In genomic region chr1:154584267-154584994, GRCh38 we compare ENCODE assay signal across 21 cellular contexts. TPM values are rescaled to one million over a fixed set of nuclear protein-coding genes. Genes with fewer than 3 reads are reported as not detected.
DNase-seq lines count a peak whose midpoint lies in the region; ATAC-seq, FAIRE-seq and TF ChIP-seq lines count a peak whose summit lies in the region.
"Had no signal": no experiment of that assay in that cellular context is flagged by ENCODE, and none has a peak within 500 bp of the region (broad histone marks: within the 10 kb centered on the region; RNA-seq: fewer than 3 reads in every experiment).

No MANE protein-coding gene starts in this region.

- H3K27me3 ChIP-seq in DOHH2 (ENCODE audit: control insufficient read depth, low read length) (no peaks in the 10 kb centered on the region), Karpas-422 (ENCODE audit: low read length) (no peaks in the 10 kb centered on the region), astrocyte (ENCODE audit: insufficient read depth, low read length) (no peaks in the 10 kb centered on the region), upper lobe of left lung (no peaks in the 10 kb centered on the region)
- H3K27me3 ChIP-seq: neutrophil had no signal

- peaks cover 100% of the 10 kb centered on the region for H3K36me3 ChIP-seq in DOHH2 (ENCODE audit: control insufficient read depth, low read length)
- H3K36me3 ChIP-seq in Karpas-422 (ENCODE audit: insufficient read depth, low read length) = peaks cover 68% of the 10 kb centered on the region
- peaks cover 77% of the 10 kb centered on the region for H3K36me3 ChIP-seq in astrocyte (ENCODE audit: insufficient read depth, low read length)
- H3K36me3 ChIP-seq in upper lobe of left lung = peaks cover 79 to 100% (median 97%) of the 10 kb centered on the region in 4 donors

- no peaks in the 10 kb centered on the region for H3K9me3 Mint-ChIP-seq in astrocyte (ENCODE audit: unreplicated experiment)
- H3K9me3 Mint-ChIP-seq: dendritic cell treated with granulocyte-macrophage colony-stimulating factor and Interleukin-4, amounts not matched to agents 40 ng/mL and 50 ng/mL, for 4 days had no signal

- H3K4me1 ChIP-seq in DOHH2 (ENCODE audit: control insufficient read depth, low read length) (peaks cover 30% of the 10 kb centered on the region), Karpas-422 (ENCODE audit: low read length) (peaks cover 20% of the 10 kb centered on the region), astrocyte (ENCODE audit: insufficient read depth, low read length) (no peaks in the 10 kb centered on the region), upper lobe of left lung (no peaks in the 10 kb centered on the region)

- H4K20me1 ChIP-seq in DOHH2 (ENCODE audit: control insufficient read depth, insufficient read depth, low read depth, low read length) (0 out of 2 replicates have a peak, but pooled peaks cover 3% of the 10 kb centered on the region), Karpas-422 (ENCODE audit: insufficient read depth, low read depth, low read length) (peaks cover 30% of the 10 kb centered on the region; the same call in 1 of the 2 replicates), astrocyte (ENCODE audit: insufficient read depth, low read length) (peaks cover 77% of the 10 kb centered on the region)

- peak overlapping the region; percentile 54 for H3K27ac Mint-ChIP-seq in astrocyte (ENCODE audit: unreplicated experiment)
- H3K27ac Mint-ChIP-seq: activated CD8-positive, alpha-beta memory T cell treated with anti-CD3 and anti-CD28 coated beads, Interleukin-2, amount 10 ng/mL, durations not matched to agents 7 days and 5 days; dendritic cell treated with granulocyte-macrophage colony-stimulating factor and Interleukin-4, amounts not matched to agents 40 ng/mL and 50 ng/mL, for 4 days had no signal

- no peaks in the 10 kb centered on the region for H3K27me3 Mint-ChIP-seq in astrocyte (ENCODE audit: low read depth, unreplicated experiment)
- H3K27me3 Mint-ChIP-seq: activated CD8-positive, alpha-beta memory T cell treated with anti-CD3 and anti-CD28 coated beads, Interleukin-2, amount 10 ng/mL, durations not matched to agents 7 days and 5 days; dendritic cell treated with granulocyte-macrophage colony-stimulating factor and Interleukin-4, amounts not matched to agents 40 ng/mL and 50 ng/mL, for 4 days had no signal

- H3F3A ChIP-seq in DOHH2 (ENCODE audit: control insufficient read depth, insufficient read depth) = 0 out of 2 replicates have a peak, but pooled peaks cover 5% of the 10 kb centered on the region

- H2AFZ ChIP-seq in Karpas-422 (ENCODE audit: low read length) (no peak overlapping the region), astrocyte (ENCODE audit: low read depth, low read length) (no peak overlapping the region)

- H3K4me1 Mint-ChIP-seq in astrocyte (ENCODE audit: low read depth, unreplicated experiment) = peaks cover 41% of the 10 kb centered on the region

- TF ChIP-seq CTCF in DOHH2 (IDR thresholded peaks at IDR 0.05; ENCODE audit: low read depth, low read length, poor library complexity, severe bottlenecking) (peak; percentile 50), astrocyte (IDR thresholded peaks at IDR 0.05; ENCODE audit: insufficient read depth, low read depth, low read length) (no peak), upper lobe of left lung (IDR thresholded peaks at IDR 0.05) (no peak)

- 82 to 85% methylated on average over 9 of the region's 9 CpGs for WGBS in upper lobe of left lung, 2 donors

- peaks cover 57% of the 10 kb centered on the region for H3K36me3 Mint-ChIP-seq in astrocyte (ENCODE audit: low read depth, unreplicated experiment)

- no peak for ATAC-seq in GM21786 (IDR thresholded peaks at IDR 0.05; ENCODE audit: unreplicated experiment)
- no peak for ATAC-seq in upper lobe of left lung (ENCODE audit: low FRiP score in 2 of 2)
- ATAC-seq: activated CD8-positive, alpha-beta memory T cell treated with anti-CD3 and anti-CD28 coated beads, Interleukin-2, amount 10 ng/mL, durations not matched to agents 7 days and 5 days; left lobe of liver; PC-3 had no signal

- DNase-seq in Karpas-422 (no peak), astrocyte (ENCODE audit: low read depth) (no peak), pulmonary artery endothelial cell (ENCODE audit: low read depth, low spot score) (peak; percentile 40), upper lobe of left lung (no peak)
- DNase-seq in stimulated activated naive CD4-positive, alpha-beta T cell treated with Interleukin-2 at 50 U/mL for 16 hours (lab: John Stamatoyannopoulos, UW) = no peak
- DNase-seq: activated CD4-positive, CD25-positive, alpha-beta regulatory T cell treated with anti-CD3 and anti-CD28 coated beads, Interleukin-2, amount 50 U/mL, for 72 hours; activated CD8-positive, alpha-beta memory T cell treated with anti-CD3 and anti-CD28 coated beads, Interleukin-2, amount 10 ng/mL, durations not matched to agents 7 days and 5 days; Calu3; KBM-7; NCI-H1092 treated with DMSO at 0.1 percent for 48 hours; NCI-H526 treated with DMSO at 0.1 percent for 48 hours; PC-3; T-helper 9 cell had no signal

- no peak overlapping the region for H3K9ac ChIP-seq in Karpas-422 (ENCODE audit: low read length)
- H3K9ac ChIP-seq in astrocyte (ENCODE audit: low read length) = no peak overlapping the region

- TF ChIP-seq EP300 in upper lobe of left lung (IDR thresholded peaks at IDR 0.05) = no peak

- H3K4me2 ChIP-seq in DOHH2 (ENCODE audit: low read length) = peak overlapping the region; percentile 45
- no peak overlapping the region for H3K4me2 ChIP-seq in Karpas-422 (ENCODE audit: low read depth, low read length, poor library complexity, severe bottlenecking)
- H3K4me2 ChIP-seq in astrocyte (ENCODE audit: low read length) = no peak overlapping the region

- no peak for FAIRE-seq in astrocyte (lab: Jason Lieb, UNC)
- FAIRE-seq: urothelium cell line had no signal

- no peak for TF ChIP-seq POLR2A in upper lobe of left lung (IDR thresholded peaks at IDR 0.05)

- no peaks in the 10 kb centered on the region for H3K9me3 ChIP-seq in DOHH2 (ENCODE audit: control insufficient read depth, insufficient read depth, low read length)
- no peaks in the 10 kb centered on the region for H3K9me3 ChIP-seq in Karpas-422 (ENCODE audit: low read length)
- no peaks in the 10 kb centered on the region for H3K9me3 ChIP-seq in astrocyte (ENCODE audit: insufficient read depth, low read depth, low read length)
- no peaks in the 10 kb centered on the region for H3K9me3 ChIP-seq in upper lobe of left lung

- H3K4me3 ChIP-seq in DOHH2 (ENCODE audit: low read length) (no peak overlapping the region), Karpas-422 (ENCODE audit: low read length) (no peak overlapping the region), astrocyte (ENCODE audit: insufficient read depth, low read depth, low read length) (no peak overlapping the region), upper lobe of left lung (no peak overlapping the region)

- H3K4me3 Mint-ChIP-seq in astrocyte (ENCODE audit: unreplicated experiment) = no peak overlapping the region
- H3K4me3 Mint-ChIP-seq: activated CD8-positive, alpha-beta memory T cell treated with anti-CD3 and anti-CD28 coated beads, Interleukin-2, amount 10 ng/mL, durations not matched to agents 7 days and 5 days; dendritic cell treated with granulocyte-macrophage colony-stimulating factor and Interleukin-4, amounts not matched to agents 40 ng/mL and 50 ng/mL, for 4 days had no signal

- H3K27ac ChIP-seq in DOHH2 (ENCODE audit: low read depth, low read length) = peak overlapping the region; percentile 54
- H3K27ac ChIP-seq in Karpas-422 (ENCODE audit: low read length) = 0 out of 2 replicates have a peak overlapping the region, but pooled peaks have one; percentile 18
- H3K27ac ChIP-seq in astrocyte (ENCODE audit: low read depth, low read length) = no peak overlapping the region
- H3K27ac ChIP-seq in upper lobe of left lung = peak overlapping the region in 1 of 4 donors; percentile 14
- H3K27ac ChIP-seq: neutrophil had no signal

- no peaks in the 10 kb centered on the region for H3K9me2 ChIP-seq in DOHH2 (replicated peaks; ENCODE audit: control insufficient read depth, low read length)
- no peaks in the 10 kb centered on the region for H3K9me2 ChIP-seq in Karpas-422 (replicated peaks; ENCODE audit: insufficient read depth, low read length)

- H3K79me2 ChIP-seq in DOHH2 (ENCODE audit: control insufficient read depth, low read length) = no peaks in the 10 kb centered on the region
- H3K79me2 ChIP-seq in Karpas-422 (ENCODE audit: low read length) = peaks cover 4% of the 10 kb centered on the region; the same call in 1 of the 2 replicates
- H3K79me2 ChIP-seq in astrocyte (ENCODE audit: insufficient read depth, low read length) = no peaks in the 10 kb centered on the region

RNA-seq across cellular contexts. Expression of gene CHRNB2, which starts 16.9 kb away (rescaled TPM):
- 0.29 and 0.48 TPM in 2 replicates for total RNA-seq in Karpas-422 (2014; rRNA removed; shearing (Covaris generic); ENCODE audit: low replicate concordance)
- total RNA-seq in astrocyte (0.20 and 0.24 TPM in 2 replicates), pulmonary artery endothelial cell (under 0.01 TPM in 1 of 2 replicates, not detected in the other), upper lobe of left lung (under 1 TPM in 1 of 6 donors, not detected in 5; 0.15 TPM)
- total RNA-seq: activated CD8-positive, alpha-beta memory T cell treated with anti-CD3 and anti-CD28 coated beads, Interleukin-2, amount 10 ng/mL, durations not matched to agents 7 days and 5 days; epithelial cell of proximal tubule; mononuclear cell; PC-3 had no signal

RNA-seq across cellular contexts. Expression of gene ADAR, which starts 23.6 kb away (rescaled TPM):
- total RNA-seq in Karpas-422 (2014; rRNA removed; shearing (Covaris generic); ENCODE audit: low replicate concordance) = 140 and 144 TPM in 2 replicates
- total RNA-seq in astrocyte (275 and 278 TPM in 2 replicates), pulmonary artery endothelial cell (81.5 and 107 TPM in 2 replicates), upper lobe of left lung (100 to 1,000 TPM; 113 to 226 (median 156) TPM)

RNA-seq across cellular contexts. Expression of gene UBE2Q1, which starts 26.0 kb away (rescaled TPM):
- total RNA-seq in Karpas-422 (2014; rRNA removed; shearing (Covaris generic); ENCODE audit: low replicate concordance) = 41.2 and 42.1 TPM in 2 replicates
- total RNA-seq in astrocyte (85.3 and 85.4 TPM in 2 replicates), pulmonary artery endothelial cell (34.9 and 39.6 TPM in 2 replicates), upper lobe of left lung (10 to 100 TPM; 19.9 to 90.9 (median 36.4) TPM)
